ENCODE assay signal across 19 cellular contexts in genomic region chr19:43461303-43461702, GRCh38. TPM values are rescaled to one million over a fixed set of nuclear protein-coding genes. Genes with fewer than 3 reads are reported as not detected.
"Had no signal": no experiment of that assay in that cellular context is flagged by ENCODE, and none has a peak within 500 bp of the region (broad histone marks: within the 10 kb centered on the region; RNA-seq: fewer than 3 reads in every experiment).

No MANE protein-coding gene starts in this region.

- DNase-seq: activated CD4-positive, alpha-beta T cell treated with anti-CD3 and anti-CD28 coated beads, Interleukin-2, amount 50 U/mL, for 1 hour; activated gamma-delta T cell treated with Interleukin-2 at 50 U/mL for 16 hours; activated T-cell treated with anti-CD3 and anti-CD28 coated beads for 4 hours; adrenal gland; erythroblast; heart right ventricle; left colon; lower lobe of right lung; retina; stimulated activated CD4-positive, alpha-beta T cell treated with anti-CD3 and anti-CD28 coated beads, Interleukin-15, amount 100 ng/mL, for 24 hours; stimulated activated CD4-positive, alpha-beta T cell treated with anti-CD3 and anti-CD28 coated beads, Interleukin-4, amount 100 ng/mL, for 24 hours; stomach; T-helper 2 cell had no signal

- H3K27me3 ChIP-seq: adrenal gland, gastroesophageal sphincter had no signal

- H3K27ac Mint-ChIP-seq: mesothelial cell of epicardium had no signal

- H3K9me3 ChIP-seq: adrenal gland, gastroesophageal sphincter, heart right ventricle, lower lobe of right lung, neutrophil, stomach, thoracic aorta had no signal

- ATAC-seq: gastroesophageal sphincter, heart right ventricle, left colon, lower lobe of right lung had no signal

- H3K36me3 ChIP-seq: adrenal gland, cardiac muscle cell, heart right ventricle, lower lobe of right lung, neutrophil, stomach, thoracic aorta had no signal

- H3K9me3 Mint-ChIP-seq: mesothelial cell of epicardium had no signal

- H3K4me3 ChIP-seq: adrenal gland, cardiac muscle cell, gastroesophageal sphincter, heart right ventricle, lower lobe of right lung, skin epidermis, stomach, thoracic aorta had no signal

- H3K27ac ChIP-seq: adrenal gland, cardiac muscle cell, gastroesophageal sphincter, heart right ventricle, lower lobe of right lung, neutrophil, thoracic aorta had no signal

RNA-seq across cellular contexts. Expression of gene TEX101, which starts 46.6 kb away (rescaled TPM):
- total RNA-seq: adrenal gland, cardiac muscle cell, gastroesophageal sphincter, heart right ventricle, lower lobe of right lung, mesothelial cell of epicardium, stomach, thoracic aorta had no signal
